In the genomic region with DNA sequence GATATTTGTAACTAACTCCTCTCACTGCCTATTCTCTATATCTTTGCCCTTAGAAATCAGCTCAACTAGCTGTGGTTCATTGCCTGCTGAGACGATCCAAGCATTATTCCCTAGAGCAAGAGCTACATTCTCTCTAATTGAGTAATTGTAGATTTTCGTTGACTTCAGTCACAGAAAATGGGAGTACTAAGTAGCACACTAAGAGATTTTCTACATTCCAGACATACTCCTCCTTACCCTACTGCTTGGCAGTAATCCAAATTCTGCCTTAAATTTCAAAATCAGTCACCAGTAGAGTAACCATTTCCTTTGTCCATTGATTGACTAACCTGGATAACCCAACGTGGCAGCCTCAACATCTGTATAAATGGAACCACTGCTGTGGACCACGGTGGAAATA, we compare ENCODE assay signal across 23 cellular contexts.
A peak's percentile ranks its signal among the peaks of the same experiment; 100 is the strongest.
DNase-seq lines count a peak whose midpoint lies in the region; ATAC-seq and TF ChIP-seq lines count a peak whose summit lies in the region.
"Had no signal": no experiment of that assay in that cellular context is flagged by ENCODE, and none has a peak within 500 bp of the region (broad histone marks: within the 10 kb centered on the region; RNA-seq: fewer than 3 reads in every experiment).

No MANE protein-coding gene starts in this region.

- DNase-seq in H4 (ENCODE audit: low spot score) = peak; percentile 30
- DNase-seq in RWPE2 (ENCODE audit: low spot score) = no peak
- DNase-seq in fibroblast of mammary gland (ENCODE audit: low read depth) = peak; percentile 61
- peak; percentile 39 to 80 for DNase-seq in trophoblast cell
- no peak for DNase-seq in DMS53 (lab: John Stamatoyannopoulos, UW)
- no peak for DNase-seq in H9
- DNase-seq in cortex of kidney (lab: John Stamatoyannopoulos, UW) = no peak
- no peak for DNase-seq in stimulated activated CD4-positive, alpha-beta T cell treated with anti-CD3 and anti-CD28 coated beads, Interleukin-12 subunit alpha, Interleukin-12 subunit beta, amount 100 ng/mL, for 4 hours
- DNase-seq: activated CD4-positive, alpha-beta T cell treated with anti-CD3 and anti-CD28 coated beads for 36 hours; activated naive CD8-positive, alpha-beta T cell treated with anti-CD3 and anti-CD28 coated beads, Interleukin-2, amount 10 ng/mL, durations not matched to agents 7 days and 5 days; activated T-cell treated with anti-CD3 and anti-CD28 coated beads, Interleukin-2, amount 50 U/mL, for 1 hour; C1 segment of cervical spinal cord; DND-41; foreskin fibroblast; Karpas-422; NCI-H187; NCI-H526 treated with DMSO at 0.1 percent for 48 hours; stimulated activated CD4-positive, alpha-beta T cell treated with anti-CD3 and anti-CD28 coated beads, Interleukin-15, amount 100 ng/mL, for 24 hours had no signal

- H3K18ac ChIP-seq in trophoblast cell (ENCODE audit: low read length) (no peak overlapping the region), H9 (ENCODE audit: insufficient read length, low read depth, low read length) (no peak overlapping the region)

- H3K36me3 ChIP-seq in RWPE2 (ENCODE audit: low read depth) (no peaks in the 10 kb centered on the region), trophoblast cell (ENCODE audit: control insufficient read depth in 1 of 2, insufficient read depth in 2 of 2, low read length in 2 of 2) (no peaks in the 10 kb centered on the region)
- H3K36me3 ChIP-seq: HAP-1, suprapubic skin had no signal

- no peak overlapping the region for H3K4me3 Mint-ChIP-seq in H9
- H3K4me3 Mint-ChIP-seq: activated CD4-positive, alpha-beta T cell treated with anti-CD3 and anti-CD28 coated beads for 36 hours; activated naive CD8-positive, alpha-beta T cell treated with anti-CD3 and anti-CD28 coated beads, Interleukin-2, amount 10 ng/mL, durations not matched to agents 7 days and 5 days; T-helper 2 cell treated with Interferon-gamma antibody and Interleukin-4, amounts not matched to agents 5 μg/mL and 100 μg/mL, for 36 hours had no signal

- H4K8ac ChIP-seq in trophoblast cell (ENCODE audit: low read depth, low read length) = no peak overlapping the region
- H4K8ac ChIP-seq in H9 (replicated peaks; ENCODE audit: insufficient read length, low read depth, low read length) = no peak overlapping the region

- H3K9me3 ChIP-seq in RWPE2 (ENCODE audit: severe bottlenecking) (no peaks in the 10 kb centered on the region), trophoblast cell (ENCODE audit: insufficient read depth, low read depth, low read length) (no peaks in the 10 kb centered on the region), H9 (ENCODE audit: control insufficient read depth, low read depth, low read length) (no peaks in the 10 kb centered on the region)
- H3K9me3 ChIP-seq: HAP-1, suprapubic skin had no signal

- H2BK120ac ChIP-seq in trophoblast cell (ENCODE audit: insufficient read depth, low read length, poor library complexity) (no peak overlapping the region), H9 (ENCODE audit: low read depth, low read length, poor library complexity, severe bottlenecking) (no peak overlapping the region)

- no peak overlapping the region for H4K5ac ChIP-seq in H9 (ENCODE audit: insufficient read length, low read depth, low read length)

- no peaks in the 10 kb centered on the region for H3K27me3 Mint-ChIP-seq in H9 (ENCODE audit: low read depth)
- H3K27me3 Mint-ChIP-seq: activated CD4-positive, alpha-beta T cell treated with anti-CD3 and anti-CD28 coated beads for 36 hours; activated naive CD8-positive, alpha-beta T cell treated with anti-CD3 and anti-CD28 coated beads, Interleukin-2, amount 10 ng/mL, durations not matched to agents 7 days and 5 days had no signal

- no peaks in the 10 kb centered on the region for H3K79me1 ChIP-seq in trophoblast cell (ENCODE audit: low read length)
- no peaks in the 10 kb centered on the region for H3K79me1 ChIP-seq in H9 (ENCODE audit: insufficient read depth, low read depth, low read length, poor library complexity, severe bottlenecking)

- H3K4me1 Mint-ChIP-seq in H9 = no peaks in the 10 kb centered on the region
- H3K4me1 Mint-ChIP-seq: activated CD4-positive, alpha-beta T cell treated with anti-CD3 and anti-CD28 coated beads for 36 hours; activated naive CD8-positive, alpha-beta T cell treated with anti-CD3 and anti-CD28 coated beads, Interleukin-2, amount 10 ng/mL, durations not matched to agents 7 days and 5 days had no signal

- no peak overlapping the region for H3K23ac ChIP-seq in trophoblast cell (ENCODE audit: low read length)
- no peak overlapping the region for H3K23ac ChIP-seq in H9 (ENCODE audit: insufficient read length, low read depth, low read length)

- no peak overlapping the region for H3T11ph ChIP-seq in H9 (ENCODE audit: low read length)

- H3K56ac ChIP-seq in H9 (ENCODE audit: insufficient read length, low read depth, low read length) = no peak overlapping the region

- H2BK5ac ChIP-seq in trophoblast cell (ENCODE audit: low read depth, low read length, poor library complexity) (no peak overlapping the region), H9 (ENCODE audit: insufficient read length, low read length) (no peak overlapping the region)

- H3K4me1 ChIP-seq in RWPE2 (ENCODE audit: insufficient read depth, poor library complexity, severe bottlenecking) (peaks cover 48% of the 10 kb centered on the region), trophoblast cell (ENCODE audit: control insufficient read depth in 1 of 2, insufficient read depth in 2 of 2, low read length in 2 of 2) (peaks cover 0 to 2% of the 10 kb centered on the region in 2 experiments), H9 (ENCODE audit: insufficient read depth, low read length) (no peaks in the 10 kb centered on the region)
- H3K4me1 ChIP-seq: HAP-1, parathyroid adenoma, suprapubic skin had no signal

- no peak overlapping the region for H2BK12ac ChIP-seq in trophoblast cell (ENCODE audit: low read length)
- no peak overlapping the region for H2BK12ac ChIP-seq in H9 (ENCODE audit: insufficient read length, low read depth, low read length)

- H3K27me3 ChIP-seq in RWPE2 (ENCODE audit: insufficient read depth, poor library complexity, severe bottlenecking) = no peaks in the 10 kb centered on the region
- no peaks in the 10 kb centered on the region for H3K27me3 ChIP-seq in trophoblast cell (ENCODE audit: insufficient read depth, low read length)
- no peaks in the 10 kb centered on the region for H3K27me3 ChIP-seq in H9 (ENCODE audit: insufficient read depth, low read length)
- H3K27me3 ChIP-seq: suprapubic skin had no signal

- H3K14ac ChIP-seq in trophoblast cell (ENCODE audit: low read length) (no peak overlapping the region), H9 (ENCODE audit: insufficient read depth, low read length) (no peak overlapping the region)

- H3K27ac ChIP-seq in RWPE2 (ENCODE audit: poor library complexity, severe bottlenecking) (peak overlapping the region; percentile 92), trophoblast cell (ENCODE audit: low read depth, low read length) (no peak overlapping the region), H9 (ENCODE audit: insufficient read length, low read depth, low read length) (no peak overlapping the region)
- H3K27ac ChIP-seq: coronary artery, parathyroid adenoma, suprapubic skin had no signal

- H4K91ac ChIP-seq in trophoblast cell (ENCODE audit: low read depth, low read length) = no peak overlapping the region
- no peak overlapping the region for H4K91ac ChIP-seq in H9 (ENCODE audit: insufficient read length, low read depth, low read length)

- no peak overlapping the region for H3K4ac ChIP-seq in trophoblast cell (ENCODE audit: low read depth, low read length)
- H3K4ac ChIP-seq in H9 (ENCODE audit: low read depth, low read length) = no peak overlapping the region

- H3K4me3 ChIP-seq in RWPE2 (ENCODE audit: severe bottlenecking) (no peak overlapping the region), fibroblast of mammary gland (ENCODE audit: control insufficient read depth, low read depth, low read length) (no peak overlapping the region), trophoblast cell (ENCODE audit: low read depth, low read length) (no peak overlapping the region)
- H3K4me3 ChIP-seq: coronary artery, HAP-1, suprapubic skin had no signal

- H3K79me2 ChIP-seq in trophoblast cell (ENCODE audit: control insufficient read depth, insufficient read depth, low read length, poor library complexity) (no peaks in the 10 kb centered on the region), H9 (ENCODE audit: insufficient read depth, low read length) (no peaks in the 10 kb centered on the region)
- H3K79me2 ChIP-seq: parathyroid adenoma had no signal

- H4K12ac ChIP-seq in trophoblast cell (ENCODE audit: low read depth, low read length) = no peak overlapping the region

- H3K4me2 ChIP-seq in trophoblast cell (ENCODE audit: low read length) (no peak overlapping the region), H9 (ENCODE audit: insufficient read depth, insufficient read length, low read length) (no peak overlapping the region)

- no peak overlapping the region for H2BK15ac ChIP-seq in H9 (ENCODE audit: low read depth, low read length)

- H3K9ac ChIP-seq in trophoblast cell (ENCODE audit: low read length) = no peak overlapping the region
- H3K9ac ChIP-seq in H9 (ENCODE audit: extremely low read depth, insufficient read length, low read length) = no peak overlapping the region
- H3K9ac ChIP-seq: parathyroid adenoma had no signal

- ATAC-seq in RWPE2 (ENCODE audit: low read depth) = peak; percentile 93
- ATAC-seq: activated CD4-positive, alpha-beta T cell treated with anti-CD3 and anti-CD28 coated beads for 36 hours had no signal

- no CpG with 5 or more reads among the region's 4 CpGs for WGBS in trophoblast cell (ENCODE audit: extremely low coverage, insufficient coverage, insufficient read length)
- WGBS in H9 (ENCODE audit: extremely low coverage, insufficient read length, low lambda C conversion rate) = no CpG with 5 or more reads among the region's 4 CpGs

- no peaks in the 10 kb centered on the region for H3K23me2 ChIP-seq in H9 (ENCODE audit: insufficient read length, low read depth, low read length, poor library complexity, severe bottlenecking)

- no peaks in the 10 kb centered on the region for H3K36me3 Mint-ChIP-seq in H9 (ENCODE audit: insufficient read depth in 1 of 3, low read depth in 3 of 3)
- H3K36me3 Mint-ChIP-seq: activated naive CD8-positive, alpha-beta T cell treated with anti-CD3 and anti-CD28 coated beads, Interleukin-2, amount 10 ng/mL, durations not matched to agents 7 days and 5 days had no signal

- H2AFZ ChIP-seq in trophoblast cell (ENCODE audit: insufficient read depth, low read length, poor library complexity) (no peak overlapping the region), H9 (ENCODE audit: low read length) (no peak overlapping the region)
- H2AFZ ChIP-seq: parathyroid adenoma had no signal

- H3K27ac Mint-ChIP-seq in H9 = no peak overlapping the region
- H3K27ac Mint-ChIP-seq: activated CD4-positive, alpha-beta T cell treated with anti-CD3 and anti-CD28 coated beads for 36 hours; activated naive CD8-positive, alpha-beta T cell treated with anti-CD3 and anti-CD28 coated beads, Interleukin-2, amount 10 ng/mL, durations not matched to agents 7 days and 5 days; T-helper 2 cell treated with Interferon-gamma antibody and Interleukin-4, amounts not matched to agents 5 μg/mL and 100 μg/mL, for 36 hours had no signal

- no peak for TF ChIP-seq CTCF in RWPE2 (IDR thresholded peaks at IDR 0.05; ENCODE audit: poor library complexity, severe bottlenecking)
- no peak for TF ChIP-seq CTCF in fibroblast of mammary gland (conservative IDR thresholded peaks at IDR 0.05; ENCODE audit: control insufficient read depth, insufficient read depth, low read depth, low read length)
- TF ChIP-seq CTCF in H9 (conservative IDR thresholded peaks at IDR 0.05) = no peak

- no peak overlapping the region for H2AK5ac ChIP-seq in trophoblast cell (ENCODE audit: low read length)
- no peak overlapping the region for H2AK5ac ChIP-seq in H9 (ENCODE audit: insufficient read length, low read length)

- H4K20me1 ChIP-seq in H9 (ENCODE audit: control insufficient read depth, insufficient read depth, insufficient read length) = no peaks in the 10 kb centered on the region

- H3K9me3 Mint-ChIP-seq in H9 = no peaks in the 10 kb centered on the region

- no peak overlapping the region for H2BK20ac ChIP-seq in H9 (ENCODE audit: low read depth, low read length, poor library complexity, severe bottlenecking)

Comparison
In these comparisons a context has a peak if more than half of its experiments do, and no peak if none do; other contexts are left out.
1. DNase-seq: peak in H4 (single experiment), fibroblast of mammary gland (single experiment) and trophoblast cell (2 of 2); none in RWPE2 (single experiment), DMS53 (single experiment), H9 (single experiment), cortex of kidney (single experiment) and stimulated activated CD4-positive, alpha-beta T cell treated with anti-CD3 and anti-CD28 coated beads, Interleukin-12 subunit alpha, Interleukin-12 subunit beta, amount 100 ng/mL, for 4 hours (single experiment).